Comparison of ENCODE assay signal across 25 cellular contexts in genomic region chr12:2147335-2147734, GRCh38.
"Had no signal": no experiment of that assay in that cellular context is flagged by ENCODE, and none has a peak within 500 bp of the region (broad histone marks: within the 10 kb centered on the region; RNA-seq: fewer than 3 reads in every experiment).

No MANE protein-coding gene starts in this region.

- H3K36me3 Mint-ChIP-seq: mesothelial cell of epicardium; naive thymus-derived CD4-positive, alpha-beta T cell; natural killer cell treated with Interleukin-12 subunit alpha and Interleukin-12 subunit beta and Interleukin-15 and Interleukin-18, amount 100 ng/mL, for 72 hours; stimulated activated effector memory CD8-positive, alpha-beta T cell treated with anti-CD3 and anti-CD28 coated beads, Interleukin-12 subunit alpha, Interleukin-12 subunit beta, amount 100 ng/mL, for 72 hours had no signal

- H3K4me3 Mint-ChIP-seq: mesothelial cell of epicardium; naive thymus-derived CD4-positive, alpha-beta T cell; natural killer cell treated with Interleukin-12 subunit alpha and Interleukin-12 subunit beta and Interleukin-15 and Interleukin-18, amount 100 ng/mL, for 72 hours; stimulated activated effector memory CD8-positive, alpha-beta T cell treated with anti-CD3 and anti-CD28 coated beads, Interleukin-12 subunit alpha, Interleukin-12 subunit beta, amount 100 ng/mL, for 72 hours; stimulated activated naive CD8-positive, alpha-beta T cell treated with anti-CD3 and anti-CD28 coated beads, Interleukin-15, Interleukin-2, amounts not matched to agents 100 ng/mL and 50 ng/mL, for 24 hours; type B pancreatic cell had no signal

- H3K27me3 Mint-ChIP-seq: stimulated activated naive CD8-positive, alpha-beta T cell treated with anti-CD3 and anti-CD28 coated beads, Interleukin-15, Interleukin-2, amounts not matched to agents 100 ng/mL and 50 ng/mL, for 24 hours had no signal

- H3K27me3 ChIP-seq: heart right ventricle, hepatocyte, ovary, right atrium auricular region, right lobe of liver, spleen, suprapubic skin, tibial nerve, uterus had no signal

- ATAC-seq: heart right ventricle; left cardiac atrium; left lobe of liver; naive thymus-derived CD4-positive, alpha-beta T cell; natural killer cell treated with Interleukin-12 subunit alpha and Interleukin-12 subunit beta and Interleukin-15 and Interleukin-18, amount 100 ng/mL, for 72 hours; right lobe of liver; stimulated activated effector memory CD8-positive, alpha-beta T cell treated with anti-CD3 and anti-CD28 coated beads, Interleukin-12 subunit alpha, Interleukin-12 subunit beta, amount 100 ng/mL, for 72 hours had no signal

- H3K9me3 ChIP-seq: heart right ventricle, ovary, right atrium auricular region, right lobe of liver, spleen, suprapubic skin, thoracic aorta, tibial nerve, uterus had no signal

- H3K9me3 Mint-ChIP-seq: mesothelial cell of epicardium; naive thymus-derived CD4-positive, alpha-beta T cell; natural killer cell treated with Interleukin-12 subunit alpha and Interleukin-12 subunit beta and Interleukin-15 and Interleukin-18, amount 100 ng/mL, for 72 hours; stimulated activated effector memory CD8-positive, alpha-beta T cell treated with anti-CD3 and anti-CD28 coated beads, Interleukin-12 subunit alpha, Interleukin-12 subunit beta, amount 100 ng/mL, for 72 hours; stimulated activated naive CD8-positive, alpha-beta T cell treated with anti-CD3 and anti-CD28 coated beads, Interleukin-15, Interleukin-2, amounts not matched to agents 100 ng/mL and 50 ng/mL, for 24 hours had no signal

- H3K27ac Mint-ChIP-seq: mesothelial cell of epicardium; naive thymus-derived CD4-positive, alpha-beta T cell; natural killer cell treated with Interleukin-12 subunit alpha and Interleukin-12 subunit beta and Interleukin-15 and Interleukin-18, amount 100 ng/mL, for 72 hours; progenitor cell of endocrine pancreas; stimulated activated effector memory CD8-positive, alpha-beta T cell treated with anti-CD3 and anti-CD28 coated beads, Interleukin-12 subunit alpha, Interleukin-12 subunit beta, amount 100 ng/mL, for 72 hours; stimulated activated naive CD8-positive, alpha-beta T cell treated with anti-CD3 and anti-CD28 coated beads, Interleukin-15, Interleukin-2, amounts not matched to agents 100 ng/mL and 50 ng/mL, for 24 hours; type B pancreatic cell had no signal

- H3K27ac ChIP-seq: hepatocyte, ovary, right lobe of liver, skin epidermis, spleen, suprapubic skin, tibial nerve had no signal

- H3K4me1 ChIP-seq: right lobe of liver, spleen, suprapubic skin, tibial nerve had no signal

- H3K4me1 Mint-ChIP-seq: naive thymus-derived CD4-positive, alpha-beta T cell; stimulated activated effector memory CD8-positive, alpha-beta T cell treated with anti-CD3 and anti-CD28 coated beads, Interleukin-12 subunit alpha, Interleukin-12 subunit beta, amount 100 ng/mL, for 72 hours had no signal

- H3K36me3 ChIP-seq: heart right ventricle, ovary, right atrium auricular region, right lobe of liver, spleen, suprapubic skin, thoracic aorta, tibial nerve, uterus had no signal

- DNase-seq: heart right ventricle; islet precursor cell; left cardiac atrium; mesendoderm; naive thymus-derived CD4-positive, alpha-beta T cell; ovary; right lobe of liver; spleen; stimulated activated CD4-positive, alpha-beta T cell treated with anti-CD3 and anti-CD28 coated beads, Interleukin-4, amount 100 ng/mL, for 24 hours; stimulated activated naive CD4-positive, alpha-beta T cell; uterus had no signal

- H3K4me3 ChIP-seq: heart right ventricle, hepatocyte, lung, ovary, right atrium auricular region, right lobe of liver, skin epidermis, spleen, suprapubic skin, thoracic aorta, tibial nerve, uterus had no signal
